In genomic region chr2:94986392-94986963, GRCh38 we compare ENCODE assay signal across 8 cellular contexts.
DNase-seq lines count a peak whose midpoint lies in the region; FAIRE-seq lines count a peak whose summit lies in the region.

No MANE protein-coding gene starts in this region.

- DNase-seq in SHP77 (lab: John Stamatoyannopoulos, UW) (peak; percentile 38 to 41), SHP77 treated with DMSO at 0.1 percent for 48 hours (lab: John Stamatoyannopoulos, UW) (no peak), HCEC 1CT (peak; percentile 41), NAMALWA (ENCODE audit: low spot score) (peak; percentile 66), UCSD-AML1 (lab: John Stamatoyannopoulos, UW; ENCODE audit: unreplicated experiment) (peak; percentile 34), epidermal melanocyte (ENCODE audit: insufficient read length, low spot score) (peak; percentile 65), midbrain (lab: John Stamatoyannopoulos, UW) (peak; percentile 60), urothelium cell line (ENCODE audit: low spot score) (peak; percentile 81)

- no peak for FAIRE-seq in urothelium cell line (lab: Jason Lieb, UNC)
